Comparison of ENCODE assay signal across 27 cellular contexts in genomic region chr16:78906135-78906534, GRCh38.
DNase-seq lines count a peak whose midpoint lies in the region; TF ChIP-seq lines count a peak whose summit lies in the region.
"Had no signal": no experiment of that assay in that cellular context is flagged by ENCODE, and none has a peak within 500 bp of the region (broad histone marks: within the 10 kb centered on the region; RNA-seq: fewer than 3 reads in every experiment).

No MANE protein-coding gene starts in this region.

- H3K27ac ChIP-seq in iPS DF 6.9 (ENCODE audit: low read length) (no peak overlapping the region), neural progenitor cell (no peak overlapping the region)
- H3K27ac ChIP-seq: BLaER1 treated with 17β-estradiol and CSF1 and Interleukin-3, amounts not matched to agents 10 nM and 100 nM; HL-60; KMS-11; Peyer's patch; SJCRH30 had no signal

- peaks cover 2% of the 10 kb centered on the region for H3K27me3 Mint-ChIP-seq in neural progenitor cell (ENCODE audit: insufficient read depth, low read depth)
- H3K27me3 Mint-ChIP-seq in mesothelial cell of epicardium (ENCODE audit: low read depth): no peaks in the 10 kb centered on the region
- H3K27me3 Mint-ChIP-seq in activated naive CD8-positive, alpha-beta T cell treated with anti-CD3 and anti-CD28 coated beads for 36 hours: no peaks in the 10 kb centered on the region
- H3K27me3 Mint-ChIP-seq: CD4-positive, alpha-beta memory T cell had no signal

- H3K9me3 Mint-ChIP-seq in neural progenitor cell (peaks cover 17% of the 10 kb centered on the region), mesothelial cell of epicardium (peaks cover 10% of the 10 kb centered on the region)
- H3K9me3 Mint-ChIP-seq in activated naive CD8-positive, alpha-beta T cell treated with anti-CD3 and anti-CD28 coated beads for 36 hours: peaks cover 17% of the 10 kb centered on the region

- H3K4me1 ChIP-seq in ES-I3 (ENCODE audit: insufficient read depth, low read length) (peaks cover 5% of the 10 kb centered on the region), NT2/D1 (ENCODE audit: insufficient read depth, insufficient read length) (peaks cover 5% of the 10 kb centered on the region), iPS DF 6.9 (ENCODE audit: control insufficient read depth, insufficient read depth, low read length) (peaks cover 3% of the 10 kb centered on the region; the same call in 1 of the 2 replicates), neural progenitor cell (peaks cover 12% of the 10 kb centered on the region)
- H3K4me1 ChIP-seq: BLaER1 treated with 17β-estradiol and CSF1 and Interleukin-3, amounts not matched to agents 10 nM and 100 nM; Caco-2; HAP-1; Peyer's patch; SJCRH30 had no signal

- no peak overlapping the region for H3K4me2 ChIP-seq in neural progenitor cell
- H3K4me2 ChIP-seq: BLaER1 treated with 17β-estradiol and CSF1 and Interleukin-3, amounts not matched to agents 10 nM and 100 nM; KMS-11 had no signal

- DNase-seq in NT2/D1 (ENCODE audit: low read depth, low spot score): peak; percentile 86
- peak; percentile 11 for DNase-seq in iPS DF 6.9 (ENCODE audit: low read depth, low spot score)
- DNase-seq in neural progenitor cell (ENCODE audit: low spot score): peak; percentile 24
- no peak for DNase-seq in mesothelial cell of epicardium (ENCODE audit: low spot score in 2 of 2, unreplicated experiment in 2 of 2)
- no peak for DNase-seq in NK-92 (lab: John Stamatoyannopoulos, UW; ENCODE audit: unreplicated experiment)
- no peak for DNase-seq in activated naive CD8-positive, alpha-beta T cell treated with anti-CD3 and anti-CD28 coated beads for 36 hours
- no peak for DNase-seq in OCI-M2 (lab: John Stamatoyannopoulos, UW; ENCODE audit: unreplicated experiment)
- DNase-seq: 8988T; Caco-2; CD4-positive, alpha-beta memory T cell; DMS 273 treated with DMSO at 0.1 percent for 48 hours; DMS79 treated with DMSO at 0.1 percent for 48 hours; IMR-90; NCI-H1092 treated with DMSO at 0.1 percent for 48 hours; NCI-H146; NCI-H2029 treated with DMSO at 0.1 percent for 48 hours; NCI-H226; NCI-H510A treated with DMSO at 0.1 percent for 48 hours; NCI-H748 treated with DMSO at 0.1 percent for 48 hours; NK-92 treated with Interleukin-12 subunit alpha and Interleukin-12 subunit beta, amount 100 ng/mL, for 24 hours; Peyer's patch; SJCRH30 had no signal

- H3K27ac Mint-ChIP-seq in neural progenitor cell: no peak overlapping the region
- no peak overlapping the region for H3K27ac Mint-ChIP-seq in mesothelial cell of epicardium
- no peak overlapping the region for H3K27ac Mint-ChIP-seq in activated naive CD8-positive, alpha-beta T cell treated with anti-CD3 and anti-CD28 coated beads for 36 hours
- H3K27ac Mint-ChIP-seq: CD4-positive, alpha-beta memory T cell had no signal

- no peaks in the 10 kb centered on the region for H3K79me2 ChIP-seq in neural progenitor cell (ENCODE audit: low read depth)

- no peaks in the 10 kb centered on the region for H4K20me1 ChIP-seq in neural progenitor cell (ENCODE audit: low read depth)
- H4K20me1 ChIP-seq: BLaER1 treated with 17β-estradiol and CSF1 and Interleukin-3, amounts not matched to agents 10 nM and 100 nM had no signal

- no peak overlapping the region for H2AFZ ChIP-seq in neural progenitor cell (replicated peaks)

- H3K4me3 ChIP-seq in NT2/D1 (ENCODE audit: insufficient read length, low read depth): no peak overlapping the region
- no peak overlapping the region for H3K4me3 ChIP-seq in iPS DF 6.9 (ENCODE audit: low read length)
- H3K4me3 ChIP-seq in neural progenitor cell: no peak overlapping the region
- H3K4me3 ChIP-seq: BLaER1 treated with 17β-estradiol and CSF1 and Interleukin-3, amounts not matched to agents 10 nM and 100 nM; HAP-1; Peyer's patch; SJCRH30 had no signal

- H3K4me1 Mint-ChIP-seq in neural progenitor cell (peaks cover 15% of the 10 kb centered on the region), mesothelial cell of epicardium (no peaks in the 10 kb centered on the region)
- H3K4me1 Mint-ChIP-seq in activated naive CD8-positive, alpha-beta T cell treated with anti-CD3 and anti-CD28 coated beads for 36 hours: no peaks in the 10 kb centered on the region

- WGBS in iPS DF 6.9 (ENCODE audit: insufficient coverage, insufficient read length): no CpG with 5 or more reads among the region's 3 CpGs

- no peak overlapping the region for H3K4me3 Mint-ChIP-seq in neural progenitor cell
- no peak overlapping the region for H3K4me3 Mint-ChIP-seq in mesothelial cell of epicardium
- H3K4me3 Mint-ChIP-seq in activated naive CD8-positive, alpha-beta T cell treated with anti-CD3 and anti-CD28 coated beads for 36 hours: no peak overlapping the region
- H3K4me3 Mint-ChIP-seq: CD4-positive, alpha-beta memory T cell had no signal

- TF ChIP-seq CTCF in neural progenitor cell (IDR thresholded peaks at IDR 0.05) (no peak), mesothelial cell of epicardium (IDR thresholded peaks at IDR 0.05; ENCODE audit: unreplicated experiment) (no peak)

- H3F3A ChIP-seq in neural progenitor cell (ENCODE audit: low read depth): peaks cover 12% of the 10 kb centered on the region

- H3K9me3 ChIP-seq in ES-I3 (ENCODE audit: control insufficient read depth, insufficient read depth, low read length) (peaks cover 7% of the 10 kb centered on the region), NT2/D1 (ENCODE audit: insufficient read depth, low read length) (peaks cover 37% of the 10 kb centered on the region; the same call in 1 of the 2 replicates), iPS DF 6.9 (ENCODE audit: control insufficient read depth, insufficient read depth, low read length) (no peaks in the 10 kb centered on the region), neural progenitor cell (ENCODE audit: low read depth) (no peaks in the 10 kb centered on the region)
- H3K9me3 ChIP-seq: Caco-2, HAP-1, Peyer's patch, SJCRH30 had no signal

- H3K27me3 ChIP-seq in NT2/D1 (ENCODE audit: insufficient read depth, insufficient read length) (no peaks in the 10 kb centered on the region), iPS DF 6.9 (ENCODE audit: control insufficient read depth, insufficient read depth, low read length) (no peaks in the 10 kb centered on the region), neural progenitor cell (no peaks in the 10 kb centered on the region)
- H3K27me3 ChIP-seq: BLaER1 treated with 17β-estradiol and CSF1 and Interleukin-3, amounts not matched to agents 10 nM and 100 nM; Peyer's patch; SJCRH30 had no signal

- H3K36me3 Mint-ChIP-seq in neural progenitor cell: peaks cover 2% of the 10 kb centered on the region
- H3K36me3 Mint-ChIP-seq in mesothelial cell of epicardium: no peaks in the 10 kb centered on the region
- peaks cover 15% of the 10 kb centered on the region for H3K36me3 Mint-ChIP-seq in activated naive CD8-positive, alpha-beta T cell treated with anti-CD3 and anti-CD28 coated beads for 36 hours

- H3K36me3 ChIP-seq in ES-I3 (ENCODE audit: insufficient read depth, low read length) (no peaks in the 10 kb centered on the region), NT2/D1 (ENCODE audit: insufficient read depth, insufficient read length, low read length) (no peaks in the 10 kb centered on the region), iPS DF 6.9 (ENCODE audit: control insufficient read depth, insufficient read depth, low read length) (no peaks in the 10 kb centered on the region), neural progenitor cell (no peaks in the 10 kb centered on the region)
- H3K36me3 ChIP-seq: BLaER1 treated with 17β-estradiol and CSF1 and Interleukin-3, amounts not matched to agents 10 nM and 100 nM; HAP-1; Peyer's patch; SJCRH30 had no signal

- H3K9ac ChIP-seq in ES-I3 (ENCODE audit: low read depth, low read length) (peak overlapping the region; percentile 29), NT2/D1 (ENCODE audit: insufficient read length, low read depth) (no peak overlapping the region), neural progenitor cell (no peak overlapping the region)
- H3K9ac ChIP-seq: BLaER1 treated with 17β-estradiol and CSF1 and Interleukin-3, amounts not matched to agents 10 nM and 100 nM; KMS-11 had no signal

Comparison
In these comparisons a context has a peak if more than half of its experiments do, and no peak if none do; other contexts are left out.
1. DNase-seq: peak in NT2/D1 (single experiment), iPS DF 6.9 (single experiment) and neural progenitor cell (single experiment); none in mesothelial cell of epicardium (0 of 2), NK-92 (single experiment), activated naive CD8-positive, alpha-beta T cell treated with anti-CD3 and anti-CD28 coated beads for 36 hours (single experiment) and OCI-M2 (single experiment).